ENCODE assay signal across 8 cellular contexts in the genomic region with DNA sequence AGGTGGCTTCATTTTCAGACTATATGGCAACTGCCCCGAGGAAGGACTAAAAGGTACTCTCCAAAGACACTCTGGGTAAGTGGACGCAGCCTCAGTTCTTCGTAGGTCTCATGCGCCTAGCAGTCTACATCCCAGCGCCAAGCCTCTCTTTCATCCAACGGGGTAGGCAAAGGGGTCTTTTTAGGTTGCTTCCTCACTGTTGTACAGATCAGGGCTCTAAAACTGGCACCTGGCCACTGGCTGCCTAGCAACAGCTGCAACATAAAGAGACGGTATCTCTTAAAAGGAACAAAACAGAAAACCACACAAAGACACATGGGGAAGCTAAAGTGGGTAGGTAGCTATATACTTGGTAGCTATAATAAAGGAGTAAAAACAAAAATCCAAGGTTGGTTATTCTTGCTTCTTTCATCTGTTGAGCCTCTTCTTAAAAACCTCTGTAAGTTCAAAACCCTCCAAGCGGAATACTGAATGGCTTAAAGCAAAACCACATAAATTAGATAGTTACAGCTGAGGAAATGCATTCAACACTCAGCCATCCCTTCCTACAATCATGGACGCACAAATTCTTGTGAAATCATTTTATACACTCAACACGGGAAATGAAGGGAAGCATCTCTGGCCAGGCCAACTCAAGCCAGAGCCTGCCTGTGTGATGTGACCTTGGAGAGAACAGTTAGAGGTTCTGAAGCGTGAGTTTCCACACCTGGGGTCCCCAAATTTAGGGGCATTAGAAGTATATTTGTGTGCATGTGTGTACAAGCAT. TPM values are rescaled to one million over a fixed set of nuclear protein-coding genes. Genes with fewer than 3 reads are reported as not detected.
DNase-seq lines count a peak whose midpoint lies in the region; ATAC-seq, FAIRE-seq and TF ChIP-seq lines count a peak whose summit lies in the region.

No MANE protein-coding gene starts in this region.

- no peaks in the 10 kb centered on the region for H3K9me1 ChIP-seq in endothelial cell of umbilical vein (replicated peaks; ENCODE audit: control insufficient read depth, extremely low read depth, insufficient read depth, low read length)

- POLR2A ChIA-PET in endothelial cell of umbilical vein (lab: Charles Lee): no interaction called here

- TF ChIP-seq POLR2A in endothelial cell of umbilical vein (IDR thresholded peaks at IDR 0.05; ENCODE audit: low read depth, low read length): no peak

- H3K36me3 ChIP-seq in endothelial cell of umbilical vein (ENCODE audit: control insufficient read depth in 2 of 2, extremely low read depth in 1 of 2, insufficient read depth in 2 of 2, low read length in 2 of 2) (no peaks in the 10 kb centered on the region), pancreas (no peaks in the 10 kb centered on the region), MG63 (no peaks in the 10 kb centered on the region)

- peaks cover 9% of the 10 kb centered on the region for H3K79me2 ChIP-seq in endothelial cell of umbilical vein (ENCODE audit: control insufficient read depth, insufficient read depth, low read length)

- H2AFZ ChIP-seq in endothelial cell of umbilical vein (ENCODE audit: low read depth, low read length): no peak overlapping the region

- H4K20me1 ChIP-seq in endothelial cell of umbilical vein (replicated peaks; ENCODE audit: control insufficient read depth, extremely low read depth, insufficient read depth, low read length): no peaks in the 10 kb centered on the region

- H3K4me3 ChIP-seq in endothelial cell of umbilical vein (replicated peaks in 1 of 3; ENCODE audit: insufficient read depth in 1 of 3, low read depth in 1 of 3, low read length in 3 of 3) (no peak overlapping the region), pancreas (no peak overlapping the region), MG63 (no peak overlapping the region)

- no peak overlapping the region for H3K27ac ChIP-seq in endothelial cell of umbilical vein (ENCODE audit: insufficient read depth, low read depth, low read length)
- H3K27ac ChIP-seq in pancreas: peak overlapping the region in 2 of 4 donors; percentile 37 to 47

- DNase-seq in NCI-H510A treated with DMSO at 0.1 percent for 48 hours (lab: John Stamatoyannopoulos, UW): peak; percentile 25
- no peak for DNase-seq in NCI-H510A (lab: John Stamatoyannopoulos, UW)
- peak; percentile 84 for DNase-seq in NCI-H2029 (lab: John Stamatoyannopoulos, UW)
- peak; percentile 46 for DNase-seq in endothelial cell of umbilical vein (ENCODE audit: low read depth, low spot score)
- DNase-seq in pancreas: peak in 5 of 6 donors; percentile 73 to 84 (median 76)
- no peak for DNase-seq in MG63
- no peak for DNase-seq in GOT3 (lab: John Stamatoyannopoulos, UW)

- dilution Hi-C loops in endothelial cell of umbilical vein (cut with MboI; ENCODE audit: extremely low pct_ligation_motif_present, low sequenced_read_pairs): no loop called here

- H3K4me2 ChIP-seq in endothelial cell of umbilical vein (ENCODE audit: insufficient read depth, low read length): no peak overlapping the region

- peak; percentile 64 to 72 for ATAC-seq in activated CD4-positive, CD25-positive, alpha-beta regulatory T cell treated with anti-CD3 and anti-CD28 coated beads, Interleukin-2, amount 50 U/mL, for 24 hours
- peak; percentile 71 to 83 (median 78) for ATAC-seq in pancreas

- H3K9me3 ChIP-seq in endothelial cell of umbilical vein (replicated peaks; ENCODE audit: control insufficient read depth, insufficient read depth, low read length): no peaks in the 10 kb centered on the region
- H3K9me3 ChIP-seq in pancreas: no peaks in the 10 kb centered on the region
- no peaks in the 10 kb centered on the region for H3K9me3 ChIP-seq in MG63

- intact Hi-C loops in endothelial cell of umbilical vein (cut with micrococcal nuclease) (no loop called here), pancreas (cut with DNase I) (no loop called here)

- H3K27me3 ChIP-seq in endothelial cell of umbilical vein (ENCODE audit: control insufficient read depth in 2 of 2, insufficient read depth in 2 of 2, low read length in 2 of 2): no peaks in the 10 kb centered on the region
- no peaks in the 10 kb centered on the region for H3K27me3 ChIP-seq in pancreas
- H3K27me3 ChIP-seq in MG63: no peaks in the 10 kb centered on the region

- CTCF ChIA-PET in endothelial cell of umbilical vein (lab: Charles Lee): interaction anchor here (1.4 kb wide), 1 partner anchor 12 kb away, joined by 3 read pairs; no protein-coding TSS in a partner anchor

- H3K4me1 ChIP-seq in endothelial cell of umbilical vein (ENCODE audit: control insufficient read depth, extremely low read depth, insufficient read depth, low read length): peaks cover 17% of the 10 kb centered on the region
- peaks cover 8 to 42% (median 24%) of the 10 kb centered on the region in 3 donors for H3K4me1 ChIP-seq in pancreas

- no peak for FAIRE-seq in endothelial cell of umbilical vein (lab: Jason Lieb, UNC)
- no peak for FAIRE-seq in pancreas (lab: Jason Lieb, UNC)

- no TSS peak for BruUV-seq in endothelial cell of umbilical vein (replicated peaks; lab: Mats Ljungman, UMichigan)

- TF ChIP-seq CTCF in endothelial cell of umbilical vein (IDR thresholded peaks at IDR 0.05; ENCODE audit: extremely low read depth in 1 of 2, insufficient read depth in 1 of 2, low read depth in 1 of 2, low read length in 2 of 2): no peak
- TF ChIP-seq CTCF in pancreas (IDR thresholded peaks at IDR 0.05): no peak

- H3K9ac ChIP-seq in endothelial cell of umbilical vein (replicated peaks; ENCODE audit: extremely low read depth, insufficient read depth, low read length): no peak overlapping the region

- WGBS in pancreas, 2 donors: 65 to 66% methylated on average over 11 of the region's 11 CpGs

TF ChIP-seq in endothelial cell of umbilical vein, 7 proteins besides CTCF, POLR2A, EP300 and RAD21:
- TF ChIP-seq GATA2 (IDR thresholded peaks at IDR 0.05; ENCODE audit: insufficient read depth, insufficient read length, low read depth, low read length): no peak
- no peak for TF ChIP-seq JUN (IDR thresholded peaks at IDR 0.05; ENCODE audit: borderline replicate concordance, insufficient read depth, insufficient read length, low read depth)
- no peak for TF ChIP-seq POLR2AphosphoS5 (IDR thresholded peaks at IDR 0.05; ENCODE audit: insufficient read depth, low read depth, low read length)
- TF ChIP-seq EZH2 (IDR thresholded peaks at IDR 0.05; ENCODE audit: borderline replicate concordance, low read depth, low read length, severe bottlenecking): no peak
- no peak for TF ChIP-seq MYC (IDR thresholded peaks at IDR 0.05; ENCODE audit: low read depth, low read length)
- no peak for TF ChIP-seq FOS (IDR thresholded peaks at IDR 0.05; ENCODE audit: borderline replicate concordance, insufficient read depth, low read length)
- TF ChIP-seq, protein P1, sequence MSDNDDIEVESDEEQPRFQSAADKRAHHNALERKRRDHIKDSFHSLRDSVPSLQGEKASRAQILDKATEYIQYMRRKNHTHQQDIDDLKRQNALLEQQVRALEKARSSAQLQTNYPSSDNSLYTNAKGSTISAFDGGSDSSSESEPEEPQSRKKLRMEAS (IDR thresholded peaks at IDR 0.05; ENCODE audit: insufficient read depth, insufficient read length): no peak
TF ChIP-seq in endothelial cell of umbilical vein: peak in this region for 0.

RNA-seq across cellular contexts. Expression of a gene that starts 22.7 kb away (rescaled TPM):
- total RNA-seq in endothelial cell of umbilical vein: 49.9 and 54.2 TPM in 2 replicates
- 34.5 and 35.9 TPM in 2 replicates for polyA plus RNA-seq in endothelial cell of umbilical vein
- 25.4 and 26.5 TPM in 2 replicates for polyA plus RNA-seq in endothelial cell of umbilical vein (2011; cell fraction: cytosol; rRNA removed)
- polyA plus RNA-seq in endothelial cell of umbilical vein (2011; cell fraction: nucleus; rRNA removed): 185 and 215 TPM in 2 replicates
- polyA plus RNA-seq in endothelial cell of umbilical vein (2012): 37.3 and 37.4 TPM in 2 replicates
- 57.1 and 60.9 TPM in 2 replicates for polyA minus RNA-seq in endothelial cell of umbilical vein
- 3.9 TPM for polyA minus RNA-seq in endothelial cell of umbilical vein (2011; cell fraction: cytosol; rRNA and poly(A)+ RNA removed)
- 50.5 and 74.1 TPM in 2 replicates for polyA minus RNA-seq in endothelial cell of umbilical vein (2011; cell fraction: nucleus; rRNA and poly(A)+ RNA removed)
- 10 to 100 TPM; 18.3 to 34.4 (median 21.3) TPM for total RNA-seq in pancreas
- 10 to 100 TPM; 25.0 to 28.9 TPM for polyA plus RNA-seq in pancreas
- total RNA-seq in MG63 (2014; rRNA removed; shearing (Covaris generic); ENCODE audit: low replicate concordance): 11.2 and 17.2 TPM in 2 replicates

Comparison
In these comparisons a context has a peak if more than half of its experiments do, and no peak if none do; other contexts are left out.
1. DNase-seq: peak in NCI-H510A treated with DMSO at 0.1 percent for 48 hours (single experiment), NCI-H2029 (single experiment), endothelial cell of umbilical vein (single experiment) and pancreas (5 of 6); none in NCI-H510A (single experiment), MG63 (single experiment) and GOT3 (single experiment).